9 cellular contexts compared by ENCODE assay signal in the genomic region with DNA sequence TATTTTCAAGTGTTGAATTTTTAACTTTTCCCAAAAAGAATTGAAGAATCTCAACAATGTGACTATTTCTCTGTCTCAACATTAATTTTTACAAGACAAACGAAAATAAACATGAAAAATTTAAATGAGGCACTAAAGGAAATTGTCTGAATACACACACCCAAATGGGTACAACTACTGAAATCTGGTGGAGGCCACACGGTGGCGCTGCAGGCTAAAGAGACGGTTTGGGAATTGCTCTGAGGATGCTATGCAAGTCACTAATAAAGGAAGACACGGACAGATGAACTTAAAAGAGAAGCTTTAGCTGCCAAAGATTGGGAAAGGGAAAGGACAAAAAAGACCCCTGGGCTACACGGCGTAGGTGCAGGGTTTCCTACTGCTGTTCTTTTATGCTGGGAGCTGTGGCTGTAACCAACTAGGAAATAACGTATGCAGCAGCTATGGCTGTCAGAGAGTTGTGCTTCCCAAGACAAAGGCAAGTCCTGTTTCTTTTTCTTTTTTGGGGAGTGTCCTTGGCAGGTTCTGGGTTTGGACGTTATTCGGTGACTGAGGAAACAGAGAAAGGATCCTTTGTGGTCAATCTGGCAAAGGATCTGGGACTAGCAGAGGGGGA. TPM values are rescaled to one million over a fixed set of nuclear protein-coding genes. Genes with fewer than 3 reads are reported as not detected.
DNase-seq lines count a peak whose midpoint lies in the region; TF ChIP-seq lines count a peak whose summit lies in the region.
"Had no signal": no experiment of that assay in that cellular context is flagged by ENCODE, and none has a peak within 500 bp of the region (broad histone marks: within the 10 kb centered on the region; RNA-seq: fewer than 3 reads in every experiment).

TSS of gene PCDHB10 (plus strand) at position 244 of the 616 bp plus-strand sequence. CDS start at position 444, 200 bp downstream.

- intact Hi-C loops in uterus (cut with DNase I; ENCODE audit: low total_unique reads): no loop called here

- CTCF ChIA-PET in activated naive CD4-positive, alpha-beta T cell treated with anti-CD3 and anti-CD28 coated beads, Interleukin-2, amount 10 ng/mL, durations not matched to agents 7 days and 5 days (lab: Charles Lee): interaction anchor here (0.6 to 1.5 kb wide), 5 partner anchors 8 to 331 kb away, joined by 3 to 5 read pairs (median 4); partner anchors contain the start of gene PCDHB8

- TF ChIP-seq POLR2A in uterus (IDR thresholded peaks at IDR 0.05): no peak

- H3K36me3 Mint-ChIP-seq in activated naive CD4-positive, alpha-beta T cell treated with anti-CD3 and anti-CD28 coated beads, Interleukin-2, amount 10 ng/mL, durations not matched to agents 7 days and 5 days: no peaks in the 10 kb centered on the region

- peak; percentile 60 for DNase-seq in NCI-H82 (lab: John Stamatoyannopoulos, UW)
- DNase-seq in NCI-H82 treated with DMSO at 0.1 percent for 48 hours (lab: John Stamatoyannopoulos, UW; ENCODE audit: unreplicated experiment): no peak
- DNase-seq in Kasumi-1 (lab: John Stamatoyannopoulos, UW): peak; percentile 24 to 36
- peak; percentile 48 for DNase-seq in activated naive CD4-positive, alpha-beta T cell treated with anti-CD3 and anti-CD28 coated beads, Interleukin-2, amount 10 ng/mL, durations not matched to agents 7 days and 5 days
- peak; percentile 53 for DNase-seq in left kidney (ENCODE audit: low read depth, low spot score)
- DNase-seq in uterus: no peak
- no peak for DNase-seq in central memory CD4-positive, alpha-beta T cell
- no peak for DNase-seq in NCI-H1436 treated with DMSO at 0.1 percent for 48 hours (lab: John Stamatoyannopoulos, UW)

- no peaks in the 10 kb centered on the region for H3K4me1 ChIP-seq in uterus

- no peak within 1 kb of the TSS for H3K27ac ChIP-seq in uterus

- H3K36me3 ChIP-seq in uterus: no peaks in the 10 kb centered on the region

- H3K4me1 Mint-ChIP-seq in activated naive CD4-positive, alpha-beta T cell treated with anti-CD3 and anti-CD28 coated beads, Interleukin-2, amount 10 ng/mL, durations not matched to agents 7 days and 5 days: no peaks in the 10 kb centered on the region

- H3K4me3 ChIP-seq in uterus: no peak within 1 kb of the TSS

- peaks cover 3 to 56% of the 10 kb centered on the region in 2 donors for H3K9me3 ChIP-seq in uterus

- H3K4me3 Mint-ChIP-seq in activated naive CD4-positive, alpha-beta T cell treated with anti-CD3 and anti-CD28 coated beads, Interleukin-2, amount 10 ng/mL, durations not matched to agents 7 days and 5 days: no peak within 1 kb of the TSS

- TF ChIP-seq CTCF in uterus (IDR thresholded peaks at IDR 0.05): peak in 1 of 4 experiments; percentile 6

- peaks cover 25% of the 10 kb centered on the region for H3K9me3 Mint-ChIP-seq in activated naive CD4-positive, alpha-beta T cell treated with anti-CD3 and anti-CD28 coated beads, Interleukin-2, amount 10 ng/mL, durations not matched to agents 7 days and 5 days

- H3K27ac Mint-ChIP-seq in activated naive CD4-positive, alpha-beta T cell treated with anti-CD3 and anti-CD28 coated beads, Interleukin-2, amount 10 ng/mL, durations not matched to agents 7 days and 5 days: no peak within 1 kb of the TSS
- H3K27ac Mint-ChIP-seq: CD8-positive, alpha-beta memory T cell had no signal

- no peaks in the 10 kb centered on the region for H3K27me3 ChIP-seq in uterus

- H3K27me3 Mint-ChIP-seq in activated naive CD4-positive, alpha-beta T cell treated with anti-CD3 and anti-CD28 coated beads, Interleukin-2, amount 10 ng/mL, durations not matched to agents 7 days and 5 days: peaks cover 7% of the 10 kb centered on the region

RNA-seq across cellular contexts. Expression of gene PCDHB10, which starts in this region (rescaled TPM):
- 1 to 10 TPM; 2.6 to 8.3 (median 4.7) TPM for total RNA-seq in uterus
- total RNA-seq: CD8-positive, alpha-beta memory T cell had no signal

Comparison
In these comparisons a context has a peak if more than half of its experiments do, and no peak if none do; other contexts are left out.
1. DNase-seq: peak in NCI-H82 (single experiment), Kasumi-1 (2 of 2), activated naive CD4-positive, alpha-beta T cell treated with anti-CD3 and anti-CD28 coated beads, Interleukin-2, amount 10 ng/mL, durations not matched to agents 7 days and 5 days (single experiment) and left kidney (single experiment); none in NCI-H82 treated with DMSO at 0.1 percent for 48 hours (single experiment), uterus (0 of 2), central memory CD4-positive, alpha-beta T cell (single experiment) and NCI-H1436 treated with DMSO at 0.1 percent for 48 hours (single experiment).